20 cellular contexts compared by ENCODE assay signal in the genomic region with DNA sequence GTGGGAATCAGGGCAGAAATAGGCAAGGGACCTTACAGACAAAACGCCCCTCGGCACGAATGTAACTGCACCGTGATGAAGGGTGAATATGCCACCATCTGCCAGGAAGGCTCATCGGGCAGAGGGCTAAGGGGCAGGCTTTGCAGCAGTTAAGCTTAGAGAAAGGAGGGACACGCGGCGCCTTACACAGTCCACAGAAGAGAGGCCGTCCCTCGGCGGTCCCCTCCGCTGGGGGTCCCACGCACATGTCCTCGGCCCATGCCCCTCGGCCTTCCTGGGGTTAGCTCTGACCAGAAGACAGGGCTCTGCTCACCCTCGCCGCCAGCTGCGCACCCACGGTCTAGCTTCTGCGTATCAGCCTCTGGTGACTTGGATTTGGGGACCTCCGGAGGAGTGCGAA.
DNase-seq lines count a peak whose midpoint lies in the region; ATAC-seq and TF ChIP-seq lines count a peak whose summit lies in the region.
"Had no signal": no experiment of that assay in that cellular context is flagged by ENCODE, and none has a peak within 500 bp of the region (broad histone marks: within the 10 kb centered on the region; RNA-seq: fewer than 3 reads in every experiment).

No MANE protein-coding gene starts in this region.

- H3K9ac ChIP-seq in iPS-18a (ENCODE audit: low read length): no peak overlapping the region
- H3K9ac ChIP-seq in skeletal muscle tissue (ENCODE audit: low read depth in 1 of 3, low read length in 3 of 3): peak overlapping the region in 1 of 3 donors; percentile 4
- H3K9ac ChIP-seq: BLaER1 treated with 17β-estradiol and CSF1 and Interleukin-3, amounts not matched to agents 10 nM and 100 nM had no signal

- H3K27me3 ChIP-seq in RWPE2 (ENCODE audit: insufficient read depth, poor library complexity, severe bottlenecking): peaks cover 26% of the 10 kb centered on the region
- H3K27me3 ChIP-seq in iPS-18a (ENCODE audit: control insufficient read depth, insufficient read depth, low read length): peaks cover 55% of the 10 kb centered on the region
- H3K27me3 ChIP-seq in skeletal muscle tissue (ENCODE audit: control insufficient read depth in 3 of 3, insufficient read depth in 3 of 3, low read length in 3 of 3): peaks cover 38 to 44% (median 39%) of the 10 kb centered on the region in 3 donors
- H3K27me3 ChIP-seq: BLaER1 treated with 17β-estradiol and CSF1 and Interleukin-3, amounts not matched to agents 10 nM and 100 nM had no signal

- peaks cover 34% of the 10 kb centered on the region for H3K27me3 Mint-ChIP-seq in activated T-helper 17 cell treated with anti-CD3 and anti-CD28 coated beads, Interleukin-2, amount 50 U/mL, for 72 hours

- H3K4me1 ChIP-seq in RWPE2 (ENCODE audit: insufficient read depth, poor library complexity, severe bottlenecking) (no peaks in the 10 kb centered on the region), iPS-18a (ENCODE audit: control insufficient read depth, low read depth, low read length) (no peaks in the 10 kb centered on the region), skeletal muscle tissue (ENCODE audit: control insufficient read depth in 3 of 3, insufficient read depth in 3 of 3, low read length in 3 of 3) (peaks cover 2 to 4% (median 4%) of the 10 kb centered on the region in 3 donors)
- H3K4me1 ChIP-seq: vagina had no signal

- no peak overlapping the region for H3K27ac Mint-ChIP-seq in activated T-helper 17 cell treated with anti-CD3 and anti-CD28 coated beads, Interleukin-2, amount 50 U/mL, for 72 hours
- H3K27ac Mint-ChIP-seq: activated naive CD8-positive, alpha-beta T cell had no signal

- no peaks in the 10 kb centered on the region for H3K4me1 Mint-ChIP-seq in activated T-helper 17 cell treated with anti-CD3 and anti-CD28 coated beads, Interleukin-2, amount 50 U/mL, for 72 hours

- H3K4me3 ChIP-seq in RWPE2 (ENCODE audit: severe bottlenecking) (no peak overlapping the region), iPS-18a (ENCODE audit: low read length) (peak overlapping the region; percentile 57), skeletal muscle tissue (ENCODE audit: low read length in 3 of 3) (peak overlapping the region; percentile 14 to 38 (median 35))
- H3K4me3 ChIP-seq: BLaER1 treated with 17β-estradiol and CSF1 and Interleukin-3, amounts not matched to agents 10 nM and 100 nM had no signal

- TF ChIP-seq CTCF in RWPE2 (IDR thresholded peaks at IDR 0.05; ENCODE audit: poor library complexity, severe bottlenecking): no peak

- no peak overlapping the region for H3K4me3 Mint-ChIP-seq in activated T-helper 17 cell treated with anti-CD3 and anti-CD28 coated beads, Interleukin-2, amount 50 U/mL, for 72 hours
- H3K4me3 Mint-ChIP-seq: activated naive CD8-positive, alpha-beta T cell; IgD-negative memory B cell had no signal

- DNase-seq in NCI-H510A treated with DMSO at 0.1 percent for 48 hours (lab: John Stamatoyannopoulos, UW) (peak; percentile 23), NCI-H510A (lab: John Stamatoyannopoulos, UW) (no peak), RWPE2 (ENCODE audit: low spot score) (peak; percentile 44)
- no peak for DNase-seq in activated CD4-positive, alpha-beta T cell treated with anti-CD3 and anti-CD28 coated beads, Interleukin-2, amount 50 U/mL, for 1 hour
- DNase-seq: effector memory CD4-positive, alpha-beta T cell; esophagus squamous epithelium; left ventricle myocardium superior; NCI-H1694 treated with DMSO at 0.1 percent for 48 hours; NCI-H446; occipital lobe; RPMI8226; substantia nigra had no signal

- peak; percentile 26; the same call in 1 of the 3 replicates for ATAC-seq in RWPE2 (ENCODE audit: low read depth)
- no peak for ATAC-seq in activated T-helper 17 cell treated with anti-CD3 and anti-CD28 coated beads, Interleukin-2, amount 50 U/mL, for 72 hours (replicated peaks)
- ATAC-seq in GM21526 (IDR thresholded peaks at IDR 0.05; ENCODE audit: low FRiP score, unreplicated experiment): no peak

- H3K36me3 ChIP-seq in RWPE2 (ENCODE audit: low read depth) (no peaks in the 10 kb centered on the region), iPS-18a (ENCODE audit: control insufficient read depth, low read depth, low read length) (no peaks in the 10 kb centered on the region), skeletal muscle tissue (ENCODE audit: control insufficient read depth in 3 of 3, insufficient read depth in 3 of 3, low read length in 3 of 3) (no peaks in the 10 kb centered on the region)
- H3K36me3 ChIP-seq: BLaER1 treated with 17β-estradiol and CSF1 and Interleukin-3, amounts not matched to agents 10 nM and 100 nM; esophagus squamous epithelium; vagina had no signal

- no peak overlapping the region for H3K27ac ChIP-seq in RWPE2 (ENCODE audit: poor library complexity, severe bottlenecking)
- no peak overlapping the region for H3K27ac ChIP-seq in iPS-18a (ENCODE audit: low read length)
- no peak overlapping the region for H3K27ac ChIP-seq in skeletal muscle tissue (ENCODE audit: low read depth, low read length)
- H3K27ac ChIP-seq: BLaER1 treated with 17β-estradiol and CSF1 and Interleukin-3, amounts not matched to agents 10 nM and 100 nM; esophagus squamous epithelium; vagina had no signal

- H3K36me3 Mint-ChIP-seq in activated T-helper 17 cell treated with anti-CD3 and anti-CD28 coated beads, Interleukin-2, amount 50 U/mL, for 72 hours (ENCODE audit: low read depth): no peaks in the 10 kb centered on the region
- H3K36me3 Mint-ChIP-seq: activated naive CD8-positive, alpha-beta T cell; IgD-negative memory B cell had no signal

- no peaks in the 10 kb centered on the region for H3K9me3 ChIP-seq in RWPE2 (ENCODE audit: severe bottlenecking)
- no peaks in the 10 kb centered on the region for H3K9me3 ChIP-seq in iPS-18a (ENCODE audit: control insufficient read depth, low read depth, low read length)
- H3K9me3 ChIP-seq in skeletal muscle tissue (ENCODE audit: control insufficient read depth in 3 of 3, low read length in 3 of 3): peaks cover 0 to 7% (median 2%) of the 10 kb centered on the region in 3 donors
- H3K9me3 ChIP-seq: esophagus squamous epithelium, vagina had no signal

- H3K9me3 Mint-ChIP-seq in activated T-helper 17 cell treated with anti-CD3 and anti-CD28 coated beads, Interleukin-2, amount 50 U/mL, for 72 hours: peaks cover 6% of the 10 kb centered on the region

Comparison
In these comparisons a context has a peak if more than half of its experiments do, and no peak if none do; other contexts are left out.
1. DNase-seq: peak in NCI-H510A treated with DMSO at 0.1 percent for 48 hours (single experiment) and RWPE2 (single experiment); none in NCI-H510A (single experiment) and activated CD4-positive, alpha-beta T cell treated with anti-CD3 and anti-CD28 coated beads, Interleukin-2, amount 50 U/mL, for 1 hour (single experiment).